ENCODE assay signal across 21 cellular contexts in genomic region chr7:151119902-151120301, GRCh38. TPM values are rescaled to one million over a fixed set of nuclear protein-coding genes. Genes with fewer than 3 reads are reported as not detected.
DNase-seq lines count a peak whose midpoint lies in the region; ATAC-seq, FAIRE-seq and TF ChIP-seq lines count a peak whose summit lies in the region.
"Had no signal": no experiment of that assay in that cellular context is flagged by ENCODE, and none has a peak within 500 bp of the region (broad histone marks: within the 10 kb centered on the region; RNA-seq: fewer than 3 reads in every experiment).

No MANE protein-coding gene starts in this region.

- H3K4me3 ChIP-seq in NT2/D1 (ENCODE audit: insufficient read length, low read depth) (no peak overlapping the region), K562 (no peak overlapping the region), mesenchymal stem cell (ENCODE audit: insufficient read depth in 1 of 2, low read depth in 1 of 2, low read length in 2 of 2) (no peak overlapping the region)
- H3K4me3 ChIP-seq: BLaER1 had no signal

- H4K8ac ChIP-seq in mesenchymal stem cell (ENCODE audit: low read length) = peak overlapping the region; percentile 21

- no peak overlapping the region for H2AK5ac ChIP-seq in mesenchymal stem cell (ENCODE audit: low read length, severe bottlenecking)

- WGBS in K562 (ENCODE audit: insufficient coverage, low coverage, missing lambda C conversion rate) = 92% methylated on average over 27 of the region's 27 CpGs
- WGBS in mesenchymal stem cell = 95% methylated on average over 25 of the region's 27 CpGs

- H2BK12ac ChIP-seq in mesenchymal stem cell (ENCODE audit: low read length in 2 of 2) = no peak overlapping the region

- no peaks in the 10 kb centered on the region for H3K9me1 ChIP-seq in K562 (ENCODE audit: control insufficient read depth, insufficient read depth, low read length)

- H3K4ac ChIP-seq in mesenchymal stem cell (ENCODE audit: low read depth in 1 of 2, low read length in 2 of 2) = no peak overlapping the region

- H3K79me2 ChIP-seq in K562 (ENCODE audit: control insufficient read depth, insufficient read depth, low read length) = peaks cover 24% of the 10 kb centered on the region

- ATAC-seq in K562 = no peak
- no peak for ATAC-seq in stimulated activated naive CD8-positive, alpha-beta T cell treated with anti-CD3 and anti-CD28 coated beads, Interleukin-15, amount 100 ng/mL, for 72 hours

- in situ Hi-C loops in K562 (cut with MboI) = no loop called here

- POLR2A ChIA-PET in K562 (lab: Yijun Ruan, JAX) = interaction anchor here (1.1 kb wide), 1 partner anchor 30 kb away, joined by 4 read pairs; no protein-coding TSS in a partner anchor

- peak overlapping the region in 1 of 2 donors; percentile 40 for H3K27ac Mint-ChIP-seq in stimulated activated naive CD8-positive, alpha-beta T cell treated with anti-CD3 and anti-CD28 coated beads, Interleukin-15, amount 100 ng/mL, for 72 hours
- H3K27ac Mint-ChIP-seq: CD4-positive, alpha-beta T cell had no signal

- H3K27me3 Mint-ChIP-seq in stimulated activated naive CD8-positive, alpha-beta T cell treated with anti-CD3 and anti-CD28 coated beads, Interleukin-15, amount 100 ng/mL, for 72 hours = peaks cover 8% of the 10 kb centered on the region

- no peak overlapping the region for H2AFZ ChIP-seq in K562 (ENCODE audit: low read depth, low read length)
- no peak overlapping the region for H2AFZ ChIP-seq in mesenchymal stem cell (ENCODE audit: low read depth, low read length)

- TF ChIP-seq RAD21 in K562 (CRISPR knock-in tag; conservative IDR thresholded peaks at IDR 0.05 in 1 of 2, IDR thresholded peaks at IDR 0.05 in 1 of 2) = no peak

- H2BK120ac ChIP-seq in mesenchymal stem cell (ENCODE audit: low read depth, low read length) = no peak overlapping the region

- H2BK5ac ChIP-seq in mesenchymal stem cell (ENCODE audit: low read depth, low read length, poor library complexity, severe bottlenecking) = no peak overlapping the region

- no peak overlapping the region for H2BK15ac ChIP-seq in mesenchymal stem cell (ENCODE audit: low read depth, poor library complexity, severe bottlenecking)

- H3K9ac ChIP-seq in NT2/D1 (ENCODE audit: insufficient read length, low read depth) = peak overlapping the region; percentile 42
- H3K9ac ChIP-seq in K562 (ENCODE audit: insufficient read depth in 1 of 2, low read depth in 2 of 2, low read length in 2 of 2) = peak overlapping the region in 1 of 2 experiments; percentile 32; a peak in 1 of 4 replicates
- H3K9ac ChIP-seq in mesenchymal stem cell (ENCODE audit: low read length) = no peak overlapping the region
- H3K9ac ChIP-seq: BLaER1 had no signal

- H3K18ac ChIP-seq in mesenchymal stem cell (ENCODE audit: low read depth in 1 of 2, low read length in 2 of 2) = no peak overlapping the region

- no peak overlapping the region for H3K23ac ChIP-seq in mesenchymal stem cell (ENCODE audit: low read length in 2 of 2)

- H4K20me1 ChIP-seq in K562 (replicated peaks; ENCODE audit: control insufficient read depth, insufficient read depth, low read length) = peaks cover 35% of the 10 kb centered on the region

- H4K91ac ChIP-seq in mesenchymal stem cell (ENCODE audit: low read length) = peak overlapping the region; percentile 47

- no peaks in the 10 kb centered on the region for H3K27me3 ChIP-seq in NT2/D1 (ENCODE audit: insufficient read depth, insufficient read length)
- no peaks in the 10 kb centered on the region for H3K27me3 ChIP-seq in K562 (ENCODE audit: control insufficient read depth in 2 of 2, insufficient read depth in 2 of 2, low read length in 2 of 2)
- no peaks in the 10 kb centered on the region for H3K27me3 ChIP-seq in mesenchymal stem cell (ENCODE audit: control insufficient read depth in 1 of 2, insufficient read depth in 1 of 2, low read length in 2 of 2)

- peaks cover 85% of the 10 kb centered on the region for H3K36me3 ChIP-seq in NT2/D1 (ENCODE audit: insufficient read depth, insufficient read length, low read length)
- peaks cover 93% of the 10 kb centered on the region; the same call in 2 of the 3 replicates for H3K36me3 ChIP-seq in K562 (ENCODE audit: control insufficient read depth, insufficient read depth, low read length)
- H3K36me3 ChIP-seq in mesenchymal stem cell (ENCODE audit: control insufficient read depth in 1 of 2, insufficient read depth in 2 of 2, low read depth in 1 of 2, low read length in 2 of 2) = peaks cover 61 to 88% of the 10 kb centered on the region in 2 experiments

- peaks cover 54% of the 10 kb centered on the region for H3K79me1 ChIP-seq in mesenchymal stem cell (replicated peaks; ENCODE audit: low read length, poor library complexity, severe bottlenecking)

- no peak overlapping the region for H3K14ac ChIP-seq in mesenchymal stem cell (ENCODE audit: low read length in 2 of 2)

- H3K4me1 ChIP-seq in NT2/D1 (ENCODE audit: insufficient read depth, insufficient read length) (peaks cover 15% of the 10 kb centered on the region), K562 (replicated peaks in 1 of 2; ENCODE audit: control insufficient read depth in 2 of 2, insufficient read depth in 2 of 2, low read length in 2 of 2) (peaks cover 0 to 56% of the 10 kb centered on the region in 2 experiments; a peak in 1 of 5 replicates), mesenchymal stem cell (ENCODE audit: control insufficient read depth, insufficient read depth, low read depth, low read length) (peaks cover 25% of the 10 kb centered on the region)

- BruUV-seq in K562 (replicated peaks; lab: Mats Ljungman, UMichigan) = no TSS peak

- CTCF ChIA-PET in K562 (lab: Yijun Ruan, JAX; ENCODE audit: low intra/inter-chr PET ratio) = interaction anchor here (0.7 to 0.8 kb wide), 2 partner anchors 53 to 141 kb away, joined by 3 to 4 read pairs; no protein-coding TSS in a partner anchor

- peaks cover 18% of the 10 kb centered on the region; the same call in 1 of the 2 replicates for H3K9me3 ChIP-seq in NT2/D1 (ENCODE audit: insufficient read depth, low read length)
- no peaks in the 10 kb centered on the region for H3K9me3 ChIP-seq in K562 (replicated peaks; ENCODE audit: control insufficient read depth, insufficient read depth, low read depth, low read length)
- no peaks in the 10 kb centered on the region for H3K9me3 ChIP-seq in mesenchymal stem cell (ENCODE audit: control insufficient read depth, low read length)
- H3K9me3 ChIP-seq: BLaER1 had no signal

- H3K27ac ChIP-seq in K562 (ENCODE audit: extremely low read depth, low read depth, low read length) (no peak overlapping the region), mesenchymal stem cell (ENCODE audit: low read length, poor library complexity, severe bottlenecking) (no peak overlapping the region)
- H3K27ac ChIP-seq: BLaER1 had no signal

- no peak overlapping the region for H3K4me3 Mint-ChIP-seq in stimulated activated naive CD8-positive, alpha-beta T cell treated with anti-CD3 and anti-CD28 coated beads, Interleukin-15, amount 100 ng/mL, for 72 hours
- H3K4me3 Mint-ChIP-seq: CD4-positive, alpha-beta T cell had no signal

- TF ChIP-seq POLR2A in K562 (conservative IDR thresholded peaks at IDR 0.05) = no peak

- no peak for TF ChIP-seq CTCF in K562 (IDR thresholded peaks at IDR 0.05 in 2 of 3, conservative IDR thresholded peaks at IDR 0.05 in 1 of 3; ENCODE audit: insufficient read depth in 2 of 3, low read depth in 1 of 3, low read length in 3 of 3)

- no peak overlapping the region for H3K4me2 ChIP-seq in K562 (ENCODE audit: insufficient read depth, low read length)
- no peak overlapping the region for H3K4me2 ChIP-seq in mesenchymal stem cell (ENCODE audit: low read length, poor library complexity, severe bottlenecking)
- H3K4me2 ChIP-seq: BLaER1 had no signal

- DNase-seq in NT2/D1 (ENCODE audit: low read depth, low spot score) (no peak), K562 (ENCODE audit: extremely low read depth in 1 of 4, low spot score in 3 of 4) (no peak), mesenchymal stem cell (no peak), superior temporal gyrus (ENCODE audit: extremely low spot score) (peak; percentile 33), globus pallidus (ENCODE audit: low spot score) (no peak), HTR-8/SVneo (ENCODE audit: insufficient read length, low spot score) (no peak)
- no peak for DNase-seq in stimulated activated naive CD8-positive, alpha-beta T cell treated with anti-CD3 and anti-CD28 coated beads, Interleukin-15, amount 100 ng/mL, for 72 hours
- DNase-seq: CD4-positive, alpha-beta T cell; COR-L47; DMS79; MM.1S; NCI-H1092; NCI-H1436 treated with DMSO at 0.1 percent for 48 hours; NCI-H1930; NCI-H446; NCI-H526 treated with DMSO at 0.1 percent for 48 hours; Right ventricle myocardium superior had no signal

- FAIRE-seq in K562 (lab: Jason Lieb, UNC) (no peak), HTR-8/SVneo (lab: Jason Lieb, UNC) (no peak)

- no peak for TF ChIP-seq EP300 in K562 (IDR thresholded peaks at IDR 0.05; ENCODE audit: low read length)

- H3K9me3 Mint-ChIP-seq in stimulated activated naive CD8-positive, alpha-beta T cell treated with anti-CD3 and anti-CD28 coated beads, Interleukin-15, amount 100 ng/mL, for 72 hours = no peaks in the 10 kb centered on the region
- H3K9me3 Mint-ChIP-seq: CD4-positive, alpha-beta T cell had no signal

- intact Hi-C loops in K562 (cut with micrococcal nuclease) = no loop called here

- H3K4me1 Mint-ChIP-seq in stimulated activated naive CD8-positive, alpha-beta T cell treated with anti-CD3 and anti-CD28 coated beads, Interleukin-15, amount 100 ng/mL, for 72 hours = peaks cover 22% of the 10 kb centered on the region

RNA-seq across cellular contexts. Expression of gene AGAP3, which starts 33.6 kb away (rescaled TPM):
- 309 and 657 TPM in 2 replicates for total RNA-seq in K562 (2011; cell fraction: chromatin; rRNA removed; ENCODE audit: low replicate concordance)
- 263 and 322 TPM in 2 replicates for total RNA-seq in K562 (2011; cell fraction: nucleolus; rRNA removed)
- total RNA-seq in K562 (2011; cell fraction: nucleoplasm; rRNA removed) = 258 and 293 TPM in 2 replicates
- total RNA-seq in K562 (2014; rRNA removed) (62.2 and 94.2 TPM in 2 replicates), K562 (2014; rRNA removed; fragmentation: Illumina TruSeq; extraction: Trizol) (34.6 and 44.0 TPM in 2 replicates), K562 (2015; rRNA removed; fragmentation: Illumina TruSeq; extraction: Trizol) (59.8 and 60.0 TPM in 2 replicates), K562 (2021) (178 and 208 TPM in 2 replicates)
- polyA plus RNA-seq in K562 (2011; rRNA removed) (61.4 and 65.4 TPM in 2 replicates), K562 (2014; fragmentation: Illumina TruSeq; extraction: Trizol) (66.7 and 96.7 TPM in 2 replicates), K562 (2014; fragmentation: Nextera tagmentation; extraction: Ambion mirVana) (1 to 10 TPM; 3.4 to 4.4 TPM), K562 (2014; rRNA removed) (118 and 127 TPM in 2 replicates)
- polyA plus RNA-seq in K562 (2011; cell fraction: cytosol; rRNA removed) = 86.8 and 233 TPM in 2 replicates
- 273 and 510 TPM in 2 replicates for polyA plus RNA-seq in K562 (2011; cell fraction: nucleus; rRNA removed)
- polyA plus RNA-seq in K562 (2012) = 83.7 and 110 TPM in 2 replicates
- 34.5 and 46.4 TPM in 2 replicates for polyA minus RNA-seq in K562 (2011; rRNA and poly(A)+ RNA removed)
- 64.1 and 65.6 TPM in 2 replicates for polyA minus RNA-seq in K562 (2011; cell fraction: cytosol; rRNA and poly(A)+ RNA removed)
- 79.9 and 118 TPM in 2 replicates for polyA minus RNA-seq in K562 (2011; cell fraction: nucleus; rRNA and poly(A)+ RNA removed)
- 55.8 TPM for polyA plus RNA-seq in mesenchymal stem cell (2013, experiment 1 of 2)
- 53.0 TPM for polyA plus RNA-seq in mesenchymal stem cell (2013, experiment 2 of 2)

RNA-seq across cellular contexts. Expression of gene TMUB1, which starts 36.6 kb away (rescaled TPM):
- 28.8 and 70.7 TPM in 2 replicates for total RNA-seq in K562 (2011; cell fraction: chromatin; rRNA removed; ENCODE audit: low replicate concordance)
- total RNA-seq in K562 (2011; cell fraction: nucleolus; rRNA removed) = 113 and 126 TPM in 2 replicates
- total RNA-seq in K562 (2011; cell fraction: nucleoplasm; rRNA removed) = 72.2 and 72.4 TPM in 2 replicates
- total RNA-seq in K562 (2014; rRNA removed) (189 and 255 TPM in 2 replicates), K562 (2014; rRNA removed; fragmentation: Illumina TruSeq; extraction: Trizol) (19.4 and 21.4 TPM in 2 replicates), K562 (2015; rRNA removed; fragmentation: Illumina TruSeq; extraction: Trizol) (86.3 and 97.0 TPM in 2 replicates), K562 (2021) (233 and 241 TPM in 2 replicates)
- polyA plus RNA-seq in K562 (2011; rRNA removed) (38.4 and 59.7 TPM in 2 replicates), K562 (2014; fragmentation: Illumina TruSeq; extraction: Trizol) (74.1 and 210 TPM in 2 replicates), K562 (2014; fragmentation: Nextera tagmentation; extraction: Ambion mirVana) (under 1 TPM; 0.14 to 0.34 TPM), K562 (2014; rRNA removed) (195 and 207 TPM in 2 replicates)
- 86.5 and 297 TPM in 2 replicates for polyA plus RNA-seq in K562 (2011; cell fraction: cytosol; rRNA removed)
- polyA plus RNA-seq in K562 (2011; cell fraction: nucleus; rRNA removed) = 123 and 249 TPM in 2 replicates
- 165 and 183 TPM in 2 replicates for polyA plus RNA-seq in K562 (2012)
- 8.2 and 12.5 TPM in 2 replicates for polyA minus RNA-seq in K562 (2011; rRNA and poly(A)+ RNA removed)
- 52.4 and 69.4 TPM in 2 replicates for polyA minus RNA-seq in K562 (2011; cell fraction: cytosol; rRNA and poly(A)+ RNA removed)
- polyA minus RNA-seq in K562 (2011; cell fraction: nucleus; rRNA and poly(A)+ RNA removed) = 18.0 and 20.3 TPM in 2 replicates
- polyA plus RNA-seq in mesenchymal stem cell (2013, experiment 1 of 2) = 56.8 TPM
- polyA plus RNA-seq in mesenchymal stem cell (2013, experiment 2 of 2) = 53.5 TPM

RNA-seq across cellular contexts. Expression of gene FASTK, which starts 39.3 kb away (rescaled TPM):
- 153 and 539 TPM in 2 replicates for total RNA-seq in K562 (2011; cell fraction: chromatin; rRNA removed; ENCODE audit: low replicate concordance)
- total RNA-seq in K562 (2011; cell fraction: nucleolus; rRNA removed) = 501 and 515 TPM in 2 replicates
- total RNA-seq in K562 (2011; cell fraction: nucleoplasm; rRNA removed) = 225 and 261 TPM in 2 replicates
- total RNA-seq in K562 (2014; rRNA removed) (114 and 139 TPM in 2 replicates), K562 (2014; rRNA removed; fragmentation: Illumina TruSeq; extraction: Trizol) (8.3 and 12.6 TPM in 2 replicates), K562 (2015; rRNA removed; fragmentation: Illumina TruSeq; extraction: Trizol) (50.3 and 55.4 TPM in 2 replicates), K562 (2021) (106 and 112 TPM in 2 replicates)
- polyA plus RNA-seq in K562 (2011; rRNA removed) (48.2 and 69.4 TPM in 2 replicates), K562 (2014; fragmentation: Illumina TruSeq; extraction: Trizol) (38.2 and 53.4 TPM in 2 replicates), K562 (2014; fragmentation: Nextera tagmentation; extraction: Ambion mirVana) (1 to 10 TPM in 1 of 2 experiments, under 1 TPM in 1; 0.51 to 2.7 TPM), K562 (2014; rRNA removed) (150 and 181 TPM in 2 replicates)
- polyA plus RNA-seq in K562 (2011; cell fraction: cytosol; rRNA removed) = 50.7 and 105 TPM in 2 replicates
- 711 and 1,075 TPM in 2 replicates for polyA plus RNA-seq in K562 (2011; cell fraction: nucleus; rRNA removed)
- 70.9 and 124 TPM in 2 replicates for polyA plus RNA-seq in K562 (2012)
- polyA minus RNA-seq in K562 (2011; rRNA and poly(A)+ RNA removed) = 18.8 and 24.7 TPM in 2 replicates
- 22.8 and 23.4 TPM in 2 replicates for polyA minus RNA-seq in K562 (2011; cell fraction: cytosol; rRNA and poly(A)+ RNA removed)
- polyA minus RNA-seq in K562 (2011; cell fraction: nucleus; rRNA and poly(A)+ RNA removed) = 187 and 189 TPM in 2 replicates
- 72.5 TPM for polyA plus RNA-seq in mesenchymal stem cell (2013, experiment 1 of 2)
- 69.4 TPM for polyA plus RNA-seq in mesenchymal stem cell (2013, experiment 2 of 2)

RNA-seq across cellular contexts. Expression of gene GBX1, which starts 47.6 kb away (rescaled TPM):
- not detected in 2 replicates for total RNA-seq in K562 (2011; cell fraction: chromatin; rRNA removed; ENCODE audit: low replicate concordance)
- total RNA-seq in K562 (2011; cell fraction: nucleolus; rRNA removed) = not detected in 2 replicates
- not detected in 2 replicates for total RNA-seq in K562 (2011; cell fraction: nucleoplasm; rRNA removed)
- not detected in 2 replicates for total RNA-seq in K562 (2014; rRNA removed)
- total RNA-seq in K562 (2014; rRNA removed; fragmentation: Illumina TruSeq; extraction: Trizol) = not detected in 2 replicates
- total RNA-seq in K562 (2015; rRNA removed; fragmentation: Illumina TruSeq; extraction: Trizol) = not detected in 2 replicates
- total RNA-seq in K562 (2021) = not detected in 2 replicates
- polyA plus RNA-seq in K562 (2011; rRNA removed) = not detected in 2 replicates
- not detected in 2 replicates for polyA plus RNA-seq in K562 (2011; cell fraction: cytosol; rRNA removed)
- polyA plus RNA-seq in K562 (2011; cell fraction: nucleus; rRNA removed) = not detected in 2 replicates
- polyA plus RNA-seq in K562 (2012) = not detected in 2 replicates
- not detected in 2 replicates for polyA plus RNA-seq in K562 (2014; fragmentation: Illumina TruSeq; extraction: Trizol)
- not detected for polyA plus RNA-seq in K562 (2014; fragmentation: Nextera tagmentation; extraction: Ambion mirVana)
- not detected in 2 replicates for polyA plus RNA-seq in K562 (2014; rRNA removed)
- not detected in 2 replicates for polyA minus RNA-seq in K562 (2011; rRNA and poly(A)+ RNA removed)
- polyA minus RNA-seq in K562 (2011; cell fraction: cytosol; rRNA and poly(A)+ RNA removed) = not detected in 2 replicates
- not detected in 2 replicates for polyA minus RNA-seq in K562 (2011; cell fraction: nucleus; rRNA and poly(A)+ RNA removed)
- polyA plus RNA-seq in mesenchymal stem cell (2013, experiment 1 of 2) = not detected
- not detected for polyA plus RNA-seq in mesenchymal stem cell (2013, experiment 2 of 2)
- total RNA-seq: CD4-positive, alpha-beta T cell; H4; LHCN-M2; SK-MEL-5 had no signal
